ENCODE assay signal across 8 cellular contexts in genomic region chr13:50123002-50123401, GRCh38.
DNase-seq lines count a peak whose midpoint lies in the region; ATAC-seq, FAIRE-seq and TF ChIP-seq lines count a peak whose summit lies in the region.

No MANE protein-coding gene starts in this region.

- dilution Hi-C loops in keratinocyte (cut with MboI; ENCODE audit: extremely low pct_ligation_motif_present, low sequenced_read_pairs), result no loop called here

- H3K9me3 Mint-ChIP-seq in activated CD4-positive, alpha-beta T cell treated with anti-CD3 and anti-CD28 coated beads, Interleukin-2, amount 10 ng/mL, durations not matched to agents 24 days and 14 days, result peaks cover 6% of the 10 kb centered on the region
- no peaks in the 10 kb centered on the region for H3K9me3 Mint-ChIP-seq in activated CD8-positive, alpha-beta T cell treated with anti-CD3 and anti-CD28 coated beads for 36 hours

- peak; percentile 56 for DNase-seq in activated CD4-positive, alpha-beta T cell treated with anti-CD3 and anti-CD28 coated beads, Interleukin-2, amount 10 ng/mL, durations not matched to agents 24 days and 14 days
- DNase-seq in activated CD4-positive, alpha-beta T cell treated with anti-CD3 and anti-CD28 coated beads for 1 hour, result no peak
- DNase-seq in activated CD8-positive, alpha-beta T cell treated with anti-CD3 and anti-CD28 coated beads for 36 hours, result no peak
- DNase-seq in keratinocyte (ENCODE audit: low read depth, low spot score) (no peak), suprapubic skin (ENCODE audit: low spot score in 2 of 2) (no peak), posterior cingulate gyrus (no peak), Ammon's horn (ENCODE audit: low spot score) (no peak)
- DNase-seq in stimulated activated CD4-positive, alpha-beta T cell treated with anti-CD3 and anti-CD28 coated beads, Interleukin-4, amount 100 ng/mL, for 4 hours, result no peak

- H3K27ac ChIP-seq in keratinocyte (ENCODE audit: control insufficient read depth, insufficient read depth, low read length) (no peak overlapping the region), suprapubic skin (peak overlapping the region; percentile 100)

- peak overlapping the region; percentile 93 for H3K27ac Mint-ChIP-seq in activated CD4-positive, alpha-beta T cell treated with anti-CD3 and anti-CD28 coated beads, Interleukin-2, amount 10 ng/mL, durations not matched to agents 24 days and 14 days
- peak overlapping the region; percentile 43 for H3K27ac Mint-ChIP-seq in activated CD8-positive, alpha-beta T cell treated with anti-CD3 and anti-CD28 coated beads for 36 hours

- no peaks in the 10 kb centered on the region for H3K9me1 ChIP-seq in keratinocyte (ENCODE audit: control insufficient read depth, extremely low read depth, insufficient read depth, low read length)

- no peak for ATAC-seq in activated CD8-positive, alpha-beta T cell treated with anti-CD3 and anti-CD28 coated beads for 36 hours

- POLR2A ChIA-PET in activated CD8-positive, alpha-beta T cell treated with anti-CD3 and anti-CD28 coated beads for 36 hours (lab: Charles Lee), result interaction anchor here (0.7 to 4.9 kb wide), 9 partner anchors 8 to 126 kb away, joined by 4 to 79 read pairs (median 6); partner anchors contain the start of gene TRIM13

- peak overlapping the region; percentile 65 for H3K4me2 ChIP-seq in keratinocyte (ENCODE audit: control insufficient read depth, extremely low read depth, insufficient read depth, low read depth, low read length)

- no peaks in the 10 kb centered on the region for H3K79me2 ChIP-seq in keratinocyte (ENCODE audit: control insufficient read depth, insufficient read depth, low read length)

- no peak for FAIRE-seq in keratinocyte (lab: Jason Lieb, UNC)

- H3K9me3 ChIP-seq in keratinocyte (ENCODE audit: control insufficient read depth, low read depth, low read length), result no peaks in the 10 kb centered on the region
- no peaks in the 10 kb centered on the region for H3K9me3 ChIP-seq in suprapubic skin

- H3K4me3 Mint-ChIP-seq in activated CD4-positive, alpha-beta T cell treated with anti-CD3 and anti-CD28 coated beads, Interleukin-2, amount 10 ng/mL, durations not matched to agents 24 days and 14 days, result peak overlapping the region; percentile 84
- H3K4me3 Mint-ChIP-seq in activated CD8-positive, alpha-beta T cell treated with anti-CD3 and anti-CD28 coated beads for 36 hours, result peak overlapping the region; percentile 80

- H2AFZ ChIP-seq in keratinocyte (ENCODE audit: control insufficient read depth, low read length), result no peak overlapping the region

- H3K27me3 ChIP-seq in keratinocyte (ENCODE audit: control insufficient read depth, extremely low read depth, insufficient read depth, low read length), result peaks cover 18% of the 10 kb centered on the region
- H3K27me3 ChIP-seq in suprapubic skin, result peaks cover 5% of the 10 kb centered on the region

- peak overlapping the region in 1 of 3 experiments; percentile 61 for H3K4me3 ChIP-seq in keratinocyte (ENCODE audit: control insufficient read depth in 2 of 3, extremely low read depth in 1 of 3, insufficient read depth in 2 of 3, low read depth in 1 of 3, low read length in 3 of 3)
- peak overlapping the region; percentile 77 for H3K4me3 ChIP-seq in suprapubic skin

- intact Hi-C loops in activated CD4-positive, alpha-beta T cell treated with anti-CD3 and anti-CD28 coated beads, Interleukin-2, amount 10 ng/mL, durations not matched to agents 24 days and 14 days (cut with micrococcal nuclease), result loop anchor here (1.0 to 10.0 kb wide), 4 partner anchors 17 to 1618 kb away; partner anchors contain the start of gene KPNA3
- intact Hi-C loops in activated CD8-positive, alpha-beta T cell treated with anti-CD3 and anti-CD28 coated beads for 36 hours (cut with micrococcal nuclease), result loop anchor here (1.0 to 10.0 kb wide), 3 partner anchors 41 to 242 kb away; partner anchors contain the start of gene TRIM13
- intact Hi-C loops in posterior cingulate gyrus (cut with DNase I), result loop anchor here (10.0 kb wide), 1 partner anchor 282 kb away; no protein-coding TSS in a partner anchor

- H3K4me1 Mint-ChIP-seq in activated CD4-positive, alpha-beta T cell treated with anti-CD3 and anti-CD28 coated beads, Interleukin-2, amount 10 ng/mL, durations not matched to agents 24 days and 14 days, result peaks cover 33% of the 10 kb centered on the region
- peaks cover 39% of the 10 kb centered on the region for H3K4me1 Mint-ChIP-seq in activated CD8-positive, alpha-beta T cell treated with anti-CD3 and anti-CD28 coated beads for 36 hours (ENCODE audit: low read depth)

- TF ChIP-seq POLR2A in suprapubic skin (IDR thresholded peaks at IDR 0.05), result no peak

- H4K20me1 ChIP-seq in keratinocyte (ENCODE audit: control insufficient read depth, extremely low read depth, insufficient read depth, low read length), result no peaks in the 10 kb centered on the region

- no peak for TF ChIP-seq EP300 in suprapubic skin (IDR thresholded peaks at IDR 0.05)

- CTCF ChIA-PET in activated CD8-positive, alpha-beta T cell treated with anti-CD3 and anti-CD28 coated beads for 36 hours (lab: Charles Lee), result interaction anchor here (1.0 to 8.2 kb wide), 4 partner anchors 10 to 789 kb away, joined by 3 to 82 read pairs (median 6); no protein-coding TSS in a partner anchor

- H3K4me1 ChIP-seq in keratinocyte (ENCODE audit: control insufficient read depth, extremely low read depth, insufficient read depth, low read length), result peaks cover 15% of the 10 kb centered on the region
- H3K4me1 ChIP-seq in suprapubic skin, result peaks cover 46% of the 10 kb centered on the region

- H3K36me3 Mint-ChIP-seq in activated CD4-positive, alpha-beta T cell treated with anti-CD3 and anti-CD28 coated beads, Interleukin-2, amount 10 ng/mL, durations not matched to agents 24 days and 14 days (ENCODE audit: low read depth), result peaks cover 28% of the 10 kb centered on the region
- H3K36me3 Mint-ChIP-seq in activated CD8-positive, alpha-beta T cell treated with anti-CD3 and anti-CD28 coated beads for 36 hours (ENCODE audit: low read depth), result peaks cover 9% of the 10 kb centered on the region

- H3K9ac ChIP-seq in keratinocyte (ENCODE audit: control insufficient read depth, extremely low read depth, insufficient read depth, low read length), result no peak overlapping the region

- H3K36me3 ChIP-seq in keratinocyte (ENCODE audit: control insufficient read depth in 2 of 2, extremely low read depth in 1 of 2, insufficient read depth in 2 of 2, low read length in 2 of 2) (no peaks in the 10 kb centered on the region), suprapubic skin (no peaks in the 10 kb centered on the region)

- no peaks in the 10 kb centered on the region for H3K27me3 Mint-ChIP-seq in activated CD4-positive, alpha-beta T cell treated with anti-CD3 and anti-CD28 coated beads, Interleukin-2, amount 10 ng/mL, durations not matched to agents 24 days and 14 days
- H3K27me3 Mint-ChIP-seq in activated CD8-positive, alpha-beta T cell treated with anti-CD3 and anti-CD28 coated beads for 36 hours, result peaks cover 8% of the 10 kb centered on the region

- TF ChIP-seq CTCF in activated CD8-positive, alpha-beta T cell treated with anti-CD3 and anti-CD28 coated beads for 36 hours (IDR thresholded peaks at IDR 0.05), result no peak
- TF ChIP-seq CTCF in keratinocyte (optimal IDR thresholded peaks at IDR 0.05 in 1 of 3, IDR thresholded peaks at IDR 0.05 in 1 of 3, conservative IDR thresholded peaks at IDR 0.05 in 1 of 3; ENCODE audit: extremely low read depth in 1 of 3, insufficient read depth in 2 of 3, low read length in 3 of 3) (no peak), suprapubic skin (IDR thresholded peaks at IDR 0.05) (no peak)

- 68% methylated on average over 3 of the region's 3 CpGs for WGBS in suprapubic skin
